ENCODE assay signal across 8 cellular contexts in the genomic region with DNA sequence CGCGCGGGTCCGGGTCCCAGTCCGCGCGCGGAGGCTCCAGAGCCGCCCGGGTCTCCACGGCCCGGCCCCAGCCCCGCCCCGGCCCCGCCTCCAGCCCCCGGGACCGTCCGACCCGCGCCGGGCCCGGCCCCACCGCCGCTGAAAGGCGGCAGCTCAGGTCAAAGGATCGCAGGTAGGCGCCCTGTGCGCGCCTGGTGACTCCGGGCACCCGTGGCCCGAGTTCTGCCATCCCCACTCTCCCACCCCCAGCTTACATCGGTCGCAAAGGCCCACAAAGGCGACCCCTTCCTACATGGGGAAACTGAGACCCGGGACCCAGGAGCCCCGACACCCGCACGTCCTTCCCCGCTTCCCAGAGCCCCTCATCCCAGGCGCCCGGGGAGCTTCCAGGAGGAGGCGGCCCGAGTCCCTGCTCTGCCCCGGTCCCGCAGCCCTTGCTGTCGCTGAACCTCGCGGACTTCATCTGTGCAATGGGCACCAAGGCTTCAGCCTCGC. TPM values are rescaled to one million over a fixed set of nuclear protein-coding genes. Genes with fewer than 3 reads are reported as not detected.
DNase-seq lines count a peak whose midpoint lies in the region; TF ChIP-seq lines count a peak whose summit lies in the region.

A gene (minus strand): TSS at position 33 of the 495 bp plus-strand sequence. CDS start 2,075 bp downstream, outside the sequence.

- TF ChIP-seq CTCF in brain microvascular endothelial cell (IDR thresholded peaks at IDR 0.05; ENCODE audit: low read depth, low read length, missing control alignments), result no peak
- TF ChIP-seq CTCF in lower leg skin (IDR thresholded peaks at IDR 0.05), result no peak
- no peak for TF ChIP-seq CTCF in type B pancreatic cell (conservative IDR thresholded peaks at IDR 0.05)

- no peaks in the 10 kb centered on the region for H3K9me3 Mint-ChIP-seq in type B pancreatic cell

- TF ChIP-seq POLR2A in lower leg skin (IDR thresholded peaks at IDR 0.05), result no peak

- WGBS in lower leg skin, 2 donors, result 0% methylated on average over 8 to 10 of the region's 50 CpGs

- no peak within 1 kb of the TSS for H3K27ac Mint-ChIP-seq in type B pancreatic cell

- no peaks in the 10 kb centered on the region for H3K27me3 ChIP-seq in brain microvascular endothelial cell (replicated peaks)

- DNase-seq in 8988T (peak; percentile 68), HK-2 (ENCODE audit: unreplicated experiment) (peak; percentile 64), brain microvascular endothelial cell (no peak), lower leg skin (ENCODE audit: low spot score in 2 of 2) (no peak), type B pancreatic cell (ENCODE audit: extremely low spot score, unreplicated experiment) (peak; percentile 70), DMS153 treated with DMSO at 0.1 percent for 48 hours (lab: John Stamatoyannopoulos, UW; ENCODE audit: unreplicated experiment) (no peak), SKM-1 treated with dmso at 0.1 percent for 144 hours (lab: John Stamatoyannopoulos, UW; ENCODE audit: unreplicated experiment) (no peak)
- no peak for DNase-seq in stimulated activated naive CD4-positive, alpha-beta T cell treated with Interleukin-2 at 50 U/mL for 16 hours (lab: John Stamatoyannopoulos, UW)

- H3K4me3 Mint-ChIP-seq in type B pancreatic cell, result peak within 1 kb of the TSS; percentile 83

- intact Hi-C loops in lower leg skin (cut with DNase I; ENCODE audit: low total_unique reads), result no loop called here

- in situ Hi-C loops in brain microvascular endothelial cell (cut with HindIII; ENCODE audit: low pct_ligation_motif_present, low sequenced_read_pairs), result no loop called here

- H3K36me3 ChIP-seq in brain microvascular endothelial cell (replicated peaks), result no peaks in the 10 kb centered on the region

- H3K36me3 Mint-ChIP-seq in type B pancreatic cell, result no peaks in the 10 kb centered on the region

- H3K27ac ChIP-seq in brain microvascular endothelial cell, result peak within 1 kb of the TSS; percentile 0

- peaks cover 25% of the 10 kb centered on the region for H3K27me3 Mint-ChIP-seq in type B pancreatic cell

- peak within 1 kb of the TSS; percentile 59 for H3K4me3 ChIP-seq in brain microvascular endothelial cell (ENCODE audit: low read depth, low read length)
- peak within 1 kb of the TSS; percentile 48 for H3K4me3 ChIP-seq in lower leg skin (ENCODE audit: low read depth, poor library complexity, severe bottlenecking)

- peaks cover 9% of the 10 kb centered on the region for H3K4me1 Mint-ChIP-seq in type B pancreatic cell (ENCODE audit: unreplicated experiment)

RNA-seq across cellular contexts. Expression of the gene that starts here (rescaled TPM):
- 1 to 10 TPM; 2.1 to 7.7 (median 4.5) TPM for total RNA-seq in lower leg skin
- 4.5 and 8.3 TPM in 2 replicates for total RNA-seq in type B pancreatic cell (ENCODE audit: low replicate concordance)

Comparison
In these comparisons a context has a peak if more than half of its experiments do, and no peak if none do; other contexts are left out.
1. DNase-seq: peak in 8988T (single experiment), HK-2 (single experiment) and type B pancreatic cell (single experiment); none in brain microvascular endothelial cell (single experiment), lower leg skin (0 of 2), DMS153 treated with DMSO at 0.1 percent for 48 hours (single experiment), stimulated activated naive CD4-positive, alpha-beta T cell treated with Interleukin-2 at 50 U/mL for 16 hours (single experiment) and SKM-1 treated with dmso at 0.1 percent for 144 hours (single experiment).